Comparison of ENCODE assay signal across 23 cellular contexts in genomic region chr12:30794020-30794419, GRCh38.
DNase-seq lines count a peak whose midpoint lies in the region; ATAC-seq and FAIRE-seq lines count a peak whose summit lies in the region.
"Had no signal": no experiment of that assay in that cellular context is flagged by ENCODE, and none has a peak within 500 bp of the region (broad histone marks: within the 10 kb centered on the region; RNA-seq: fewer than 3 reads in every experiment).

No MANE protein-coding gene starts in this region.

- peak overlapping the region; percentile 45 for H3K4me3 Mint-ChIP-seq in activated naive CD8-positive, alpha-beta T cell
- no peak overlapping the region for H3K4me3 Mint-ChIP-seq in activated naive CD8-positive, alpha-beta T cell treated with anti-CD3 and anti-CD28 coated beads, Interleukin-2, amount 50 U/mL, for 24 hours
- H3K4me3 Mint-ChIP-seq: activated CD8-positive, alpha-beta T cell treated with anti-CD3 and anti-CD28 coated beads, Interleukin-2, amount 10 ng/mL, durations not matched to agents 7 days and 5 days had no signal

- H3K4me1 Mint-ChIP-seq in activated naive CD8-positive, alpha-beta T cell (ENCODE audit: low read depth): peaks cover 18% of the 10 kb centered on the region
- peaks cover 21% of the 10 kb centered on the region for H3K4me1 Mint-ChIP-seq in activated naive CD8-positive, alpha-beta T cell treated with anti-CD3 and anti-CD28 coated beads, Interleukin-2, amount 50 U/mL, for 24 hours

- peak overlapping the region; percentile 100 for H3K27ac ChIP-seq in epithelial cell of prostate
- H3K27ac ChIP-seq: BLaER1 had no signal

- H3K9me3 Mint-ChIP-seq in activated naive CD8-positive, alpha-beta T cell (ENCODE audit: low read depth): no peaks in the 10 kb centered on the region
- no peaks in the 10 kb centered on the region for H3K9me3 Mint-ChIP-seq in activated naive CD8-positive, alpha-beta T cell treated with anti-CD3 and anti-CD28 coated beads, Interleukin-2, amount 50 U/mL, for 24 hours
- H3K9me3 Mint-ChIP-seq: nephron progenitor cell had no signal

- FAIRE-seq in urothelium cell line (lab: Jason Lieb, UNC): no peak

- no peak for ATAC-seq in activated naive CD8-positive, alpha-beta T cell treated with anti-CD3 and anti-CD28 coated beads, Interleukin-2, amount 50 U/mL, for 24 hours
- ATAC-seq: activated CD8-positive, alpha-beta T cell treated with anti-CD3 and anti-CD28 coated beads, Interleukin-2, amount 10 ng/mL, durations not matched to agents 7 days and 5 days; upper lobe of right lung had no signal

- H3K27me3 Mint-ChIP-seq in activated naive CD8-positive, alpha-beta T cell: peaks cover 19% of the 10 kb centered on the region
- peaks cover 43% of the 10 kb centered on the region for H3K27me3 Mint-ChIP-seq in activated naive CD8-positive, alpha-beta T cell treated with anti-CD3 and anti-CD28 coated beads, Interleukin-2, amount 50 U/mL, for 24 hours

- no peak for DNase-seq in activated naive CD8-positive, alpha-beta T cell treated with anti-CD3 and anti-CD28 coated beads, Interleukin-2, amount 50 U/mL, for 24 hours
- DNase-seq in RKO (ENCODE audit: low spot score) (peak; percentile 22), epithelial cell of prostate (ENCODE audit: low read depth, low spot score) (no peak), urothelium cell line (ENCODE audit: low spot score) (peak; percentile 11), NAMALWA (ENCODE audit: low spot score) (no peak), CD1c-positive myeloid dendritic cell (ENCODE audit: extremely low spot score) (no peak), HUDEP-2 (lab: John Stamatoyannopoulos, UW; ENCODE audit: unreplicated experiment in 76 of 76) (no peak)
- DNase-seq: 8988T; activated CD8-positive, alpha-beta T cell treated with anti-CD3 and anti-CD28 coated beads, Interleukin-2, amount 10 ng/mL, durations not matched to agents 7 days and 5 days; activated naive CD4-positive, alpha-beta T cell; activated T-cell treated with anti-CD3 and anti-CD28 coated beads, Interleukin-2, amount 50 U/mL, for 1 hour; cerebellar nuclear complex; effector CD8-positive, alpha-beta T cell; KBM-7; NCI-H1048; NCI-H2029; NCI-H345; nephron progenitor cell; stimulated activated CD4-positive, alpha-beta T cell treated with anti-CD3 and anti-CD28 coated beads, Interleukin-4, amount 100 ng/mL, for 1 hour; T1000; upper lobe of right lung had no signal

- no peaks in the 10 kb centered on the region for H3K36me3 Mint-ChIP-seq in activated naive CD8-positive, alpha-beta T cell
- H3K36me3 Mint-ChIP-seq in activated naive CD8-positive, alpha-beta T cell treated with anti-CD3 and anti-CD28 coated beads, Interleukin-2, amount 50 U/mL, for 24 hours (ENCODE audit: low read depth): no peaks in the 10 kb centered on the region

- no peak overlapping the region for H3K27ac Mint-ChIP-seq in activated naive CD8-positive, alpha-beta T cell
- H3K27ac Mint-ChIP-seq in activated naive CD8-positive, alpha-beta T cell treated with anti-CD3 and anti-CD28 coated beads, Interleukin-2, amount 50 U/mL, for 24 hours: no peak overlapping the region
- H3K27ac Mint-ChIP-seq: activated CD8-positive, alpha-beta T cell treated with anti-CD3 and anti-CD28 coated beads, Interleukin-2, amount 10 ng/mL, durations not matched to agents 7 days and 5 days; nephron progenitor cell had no signal

Comparison
In these comparisons a context has a peak if more than half of its experiments do, and no peak if none do; other contexts are left out.
1. DNase-seq: peak in RKO (single experiment) and urothelium cell line (single experiment); none in activated naive CD8-positive, alpha-beta T cell treated with anti-CD3 and anti-CD28 coated beads, Interleukin-2, amount 50 U/mL, for 24 hours (single experiment), epithelial cell of prostate (single experiment), NAMALWA (single experiment), CD1c-positive myeloid dendritic cell (single experiment) and HUDEP-2 (0 of 76).